8 cellular contexts compared by ENCODE assay signal in genomic region chr1:156591432-156592157, GRCh38. TPM values are rescaled to one million over a fixed set of nuclear protein-coding genes. Genes with fewer than 3 reads are reported as not detected.
DNase-seq lines count a peak whose midpoint lies in the region; ATAC-seq and TF ChIP-seq lines count a peak whose summit lies in the region.

Gene NAXE, plus strand, starts transcription at chr1:156591776. Its CDS starts 29 bp downstream, at chr1:156591805.

- no peaks in the 10 kb centered on the region for H3K27me3 ChIP-seq in BJ (ENCODE audit: control insufficient read depth, insufficient read depth, low read length)

- H3K27me3 Mint-ChIP-seq in activated CD8-positive, alpha-beta T cell treated with anti-CD3 and anti-CD28 coated beads, Interleukin-2, amount 10 ng/mL, durations not matched to agents 7 days and 5 days (ENCODE audit: low read depth) = no peaks in the 10 kb centered on the region

- H3K4me3 Mint-ChIP-seq in activated CD8-positive, alpha-beta T cell treated with anti-CD3 and anti-CD28 coated beads, Interleukin-2, amount 10 ng/mL, durations not matched to agents 7 days and 5 days = peak within 1 kb of the TSS; percentile 82

- no peaks in the 10 kb centered on the region for H3K9me3 Mint-ChIP-seq in activated CD8-positive, alpha-beta T cell treated with anti-CD3 and anti-CD28 coated beads, Interleukin-2, amount 10 ng/mL, durations not matched to agents 7 days and 5 days (ENCODE audit: insufficient read depth)

- POLR2A ChIA-PET in BJ (lab: Charles Lee) = interaction anchor here (0.5 kb wide), 1 partner anchor 91 kb away, joined by 8 read pairs; the partner anchor contains the start of gene MEF2D
- POLR2A ChIA-PET in activated CD8-positive, alpha-beta T cell treated with anti-CD3 and anti-CD28 coated beads, Interleukin-2, amount 10 ng/mL, durations not matched to agents 7 days and 5 days (lab: Charles Lee) = interaction anchor here (0.6 to 2.0 kb wide), 11 partner anchors 8 to 122 kb away, joined by 3 to 19 read pairs (median 4); partner anchors contain the start of genes GPATCH4, IQGAP3 and MEF2D

- H3K36me3 Mint-ChIP-seq in activated CD8-positive, alpha-beta T cell treated with anti-CD3 and anti-CD28 coated beads, Interleukin-2, amount 10 ng/mL, durations not matched to agents 7 days and 5 days (ENCODE audit: low read depth) = peaks cover 25% of the 10 kb centered on the region

- peak within 1 kb of the TSS; percentile 54 for H3K4me3 ChIP-seq in BJ (ENCODE audit: low read depth, low read length)

- no peak for DNase-seq in BJ (ENCODE audit: low read depth)
- DNase-seq in NCI-H69 (lab: John Stamatoyannopoulos, UW) = peak; percentile 90
- peak; percentile 74 for DNase-seq in activated CD8-positive, alpha-beta T cell treated with anti-CD3 and anti-CD28 coated beads, Interleukin-2, amount 10 ng/mL, durations not matched to agents 7 days and 5 days
- DNase-seq in effector CD8-positive, alpha-beta T cell (lab: John Stamatoyannopoulos, UW) = peak; percentile 53
- peak; percentile 52 to 64 for DNase-seq in lung microvascular endothelial cell (ENCODE audit: low read depth in 2 of 2)
- DNase-seq in stimulated activated CD8-positive, alpha-beta memory T cell treated with anti-CD3 and anti-CD28 coated beads, Interleukin-12 subunit alpha, Interleukin-12 subunit beta, amount 100 ng/mL, for 1 hour (ENCODE audit: low read depth) = peak; percentile 47

- TF ChIP-seq POLR2A in GM19099 (IDR thresholded peaks at IDR 0.05; ENCODE audit: extremely low read depth, insufficient read length, low read depth) = peak; percentile 96

- ATAC-seq in HG03342 (IDR thresholded peaks at IDR 0.05; ENCODE audit: unreplicated experiment) = peak; percentile 76
- peak; percentile 96 for ATAC-seq in activated CD8-positive, alpha-beta T cell treated with anti-CD3 and anti-CD28 coated beads, Interleukin-2, amount 10 ng/mL, durations not matched to agents 7 days and 5 days

- peak within 1 kb of the TSS; percentile 87 for H3K27ac Mint-ChIP-seq in activated CD8-positive, alpha-beta T cell treated with anti-CD3 and anti-CD28 coated beads, Interleukin-2, amount 10 ng/mL, durations not matched to agents 7 days and 5 days

- peaks cover 24% of the 10 kb centered on the region for H3K4me1 Mint-ChIP-seq in activated CD8-positive, alpha-beta T cell treated with anti-CD3 and anti-CD28 coated beads, Interleukin-2, amount 10 ng/mL, durations not matched to agents 7 days and 5 days (ENCODE audit: low read depth)

- TF ChIP-seq CTCF in BJ (IDR thresholded peaks at IDR 0.05; ENCODE audit: insufficient read depth, low read depth, low read length) = no peak

- CTCF ChIA-PET in BJ (lab: Yijun Ruan, JAX) = interaction anchor here (0.6 to 3.1 kb wide), 17 partner anchors 10 to 235 kb away, joined by 3 to 16 read pairs (median 4); partner anchors contain the start of gene GPATCH4
- CTCF ChIA-PET in activated CD8-positive, alpha-beta T cell treated with anti-CD3 and anti-CD28 coated beads, Interleukin-2, amount 10 ng/mL, durations not matched to agents 7 days and 5 days (lab: Charles Lee) = interaction anchor here (0.8 to 3.8 kb wide), 17 partner anchors 8 to 206 kb away, joined by 3 to 24 read pairs (median 5); partner anchors contain the start of gene GPATCH4

- peaks cover 7% of the 10 kb centered on the region for H3K36me3 ChIP-seq in BJ (ENCODE audit: control insufficient read depth, insufficient read depth, low read length)

RNA-seq across cellular contexts. Expression of gene NAXE, which starts in this region (rescaled TPM):
- 37.8 and 63.3 TPM in 2 replicates for polyA plus RNA-seq in BJ (2011; rRNA removed)
- 23.8 and 29.9 TPM in 2 replicates for polyA minus RNA-seq in BJ (2011; rRNA and poly(A)+ RNA removed)
- total RNA-seq in activated CD8-positive, alpha-beta T cell treated with anti-CD3 and anti-CD28 coated beads, Interleukin-2, amount 10 ng/mL, durations not matched to agents 7 days and 5 days = 10 to 100 TPM; 54.3 to 60.3 TPM
- 56.2 and 58.5 TPM in 2 replicates for total RNA-seq in lung microvascular endothelial cell
